In genomic region chr11:536841-537621, GRCh38 we compare ENCODE assay signal across 8 cellular contexts. TPM values are rescaled to one million over a fixed set of nuclear protein-coding genes. Genes with fewer than 3 reads are reported as not detected.
DNase-seq lines count a peak whose midpoint lies in the region; FAIRE-seq and TF ChIP-seq lines count a peak whose summit lies in the region.

Gene LRRC56 (plus strand): TSS chr11:537527. CDS start chr11:540685, 3,158 bp downstream.

- peaks cover 0 to 23% of the 10 kb centered on the region in 2 experiments; a peak in 1 of 3 replicates for H3K36me3 ChIP-seq in HEK293 (ENCODE audit: control insufficient read depth in 2 of 2, insufficient read depth in 1 of 2, low read length in 2 of 2)
- H3K36me3 ChIP-seq in small intestine (ENCODE audit: control insufficient read depth in 2 of 2, insufficient read depth in 2 of 2, low read length in 2 of 2), result peaks cover 3 to 7% of the 10 kb centered on the region in 2 donors

- H3K27me3 ChIP-seq in small intestine (ENCODE audit: control insufficient read depth in 2 of 2, insufficient read depth in 2 of 2, low read length in 2 of 2), result no peaks in the 10 kb centered on the region

- no peak for TF ChIP-seq CTCF in HEK293 (tag by site-specific recombination; IDR thresholded peaks at IDR 0.05)
- TF ChIP-seq CTCF in astrocyte of the cerebellum (IDR thresholded peaks at IDR 0.05; ENCODE audit: low read depth, low read length, missing control alignments), result no peak

- in situ Hi-C loops in astrocyte of the cerebellum (cut with HindIII; ENCODE audit: low sequenced_read_pairs), result no loop called here

- H3K27ac ChIP-seq in HEK293 (ENCODE audit: extremely low read depth, low read depth, low read length), result no peak within 1 kb of the TSS; the same call in 1 of the 2 replicates
- peak within 1 kb of the TSS; percentile 9 to 84 for H3K27ac ChIP-seq in small intestine (ENCODE audit: low read depth in 1 of 2, low read length in 1 of 2)

- CTCF ChIA-PET in HEK293 (lab: Yijun Ruan, JAX), result interaction anchor here (0.7 kb wide), 1 partner anchor 17 kb away, joined by 3 read pairs; no protein-coding TSS in a partner anchor

- WGBS in small intestine, 3 donors, result 2 to 3% (median 2%) methylated on average over 75 to 93 of the region's 93 CpGs

- H3K4me1 ChIP-seq in HEK293 (ENCODE audit: control insufficient read depth, insufficient read depth, low read length) (no peaks in the 10 kb centered on the region), small intestine (ENCODE audit: control insufficient read depth in 2 of 2, insufficient read depth in 1 of 2, low read depth in 1 of 2, low read length in 1 of 2) (peaks cover 0 to 4% of the 10 kb centered on the region in 2 donors)

- FAIRE-seq in small intestine (lab: Jason Lieb, UNC), result no peak

- H3K4me3 ChIP-seq in HEK293 (ENCODE audit: low read depth, low read length), result peak within 1 kb of the TSS; percentile 20
- H3K4me3 ChIP-seq in astrocyte of the cerebellum (ENCODE audit: low read depth, low read length), result peak within 1 kb of the TSS; percentile 60
- peak within 1 kb of the TSS; percentile 27 for H3K4me3 ChIP-seq in iPS-11a (ENCODE audit: low read depth, low read length)
- H3K4me3 ChIP-seq in small intestine (ENCODE audit: low read depth in 1 of 2, low read length in 2 of 2), result peak within 1 kb of the TSS; percentile 19 to 45

- POLR2A ChIA-PET in HEK293 (lab: Yijun Ruan, JAX), result interaction anchor here (1.6 kb wide), 1 partner anchor 39 kb away, joined by 9 read pairs; the partner anchor contains the start of gene PHRF1

- DNase-seq in GF-D8 (lab: John Stamatoyannopoulos, UW) (peak; percentile 69), NCI-H1092 (lab: John Stamatoyannopoulos, UW) (peak; percentile 73), T-helper 9 cell (peak; percentile 87), astrocyte of the cerebellum (ENCODE audit: low read depth) (peak; percentile 40), small intestine (peak; percentile 84), NCI-H1105 (lab: John Stamatoyannopoulos, UW) (no peak)

- H3K9me3 ChIP-seq in HEK293 (ENCODE audit: control insufficient read depth, insufficient read depth, low read depth, low read length), result no peaks in the 10 kb centered on the region
- no peaks in the 10 kb centered on the region for H3K9me3 ChIP-seq in small intestine (ENCODE audit: control insufficient read depth, low read depth)

TF ChIP-seq in HEK293, 187 proteins besides CTCF, POLR2A, EP300 and RAD21:
- no peak for TF ChIP-seq ZNF184 (tag by site-specific recombination; IDR thresholded peaks at IDR 0.05)
- 0 out of 2 replicates have a peak, but pooled peaks have one; percentile 6 for TF ChIP-seq ZFHX2 (tag by site-specific recombination; conservative IDR thresholded peaks at IDR 0.05)
TF ChIP-seq in HEK293: peak in this region for 1.

RNA-seq across cellular contexts. Expression of gene LRRC56, which starts in this region (rescaled TPM):
- 1 to 10 TPM in 1 of 3 donors, under 1 TPM in 2; 0.54 to 1.2 (median 0.89) TPM for polyA plus RNA-seq in small intestine
